ENCODE assay signal across 29 cellular contexts in the genomic region with DNA sequence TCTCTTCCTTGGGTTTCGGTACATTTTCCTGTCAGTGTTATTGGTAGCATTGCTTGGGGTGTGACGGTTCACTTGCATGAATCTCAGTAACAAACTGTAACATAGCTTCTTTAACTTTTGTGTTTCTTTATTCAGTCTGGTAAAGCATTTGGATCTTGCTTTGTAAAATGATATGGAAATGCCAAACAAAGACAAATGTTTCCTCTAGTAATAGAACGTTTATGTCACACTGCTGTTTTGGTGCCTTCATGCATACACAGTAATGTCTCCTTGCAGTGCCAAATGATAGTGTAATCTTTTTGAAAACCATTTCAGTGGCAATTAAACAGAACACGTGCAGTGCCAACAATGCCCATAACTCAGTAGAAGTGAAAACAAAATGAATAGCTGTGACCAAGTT.
"Had no signal": no experiment of that assay in that cellular context is flagged by ENCODE, and none has a peak within 500 bp of the region (broad histone marks: within the 10 kb centered on the region; RNA-seq: fewer than 3 reads in every experiment).

No MANE protein-coding gene starts in this region.

- H3K4me1 ChIP-seq: SJCRH30 had no signal

- H3K36me3 Mint-ChIP-seq: activated naive CD4-positive, alpha-beta T cell treated with anti-CD3 and anti-CD28 coated beads, Interleukin-2, amount 50 U/mL, for 24 hours; activated naive CD8-positive, alpha-beta T cell treated with anti-CD3 and anti-CD28 coated beads, Interleukin-2, amount 10 ng/mL, durations not matched to agents 7 days and 5 days had no signal

- DNase-seq: activated CD4-positive, alpha-beta memory T cell treated with anti-CD3 and anti-CD28 coated beads, Interleukin-2, amount 10 ng/mL, durations not matched to agents 7 days and 5 days; activated CD4-positive, alpha-beta T cell treated with anti-CD3 and anti-CD28 coated beads for 1 hour; activated CD4-positive, alpha-beta T cell treated with anti-CD3 and anti-CD28 coated beads for 48 hours; activated CD4-positive, CD25-positive, alpha-beta regulatory T cell; activated CD8-positive, alpha-beta memory T cell treated with anti-CD3 and anti-CD28 coated beads for 24 hours; activated gamma-delta T cell; activated naive CD4-positive, alpha-beta T cell treated with Interleukin-2 at 50 U/mL for 16 hours; activated naive CD8-positive, alpha-beta T cell treated with anti-CD3 and anti-CD28 coated beads, Interleukin-2, amount 10 ng/mL, durations not matched to agents 7 days and 5 days; activated T-cell treated with anti-CD3 and anti-CD28 coated beads, Interleukin-2, amount 50 U/mL, for 1 hour; body of pancreas; central memory CD4-positive, alpha-beta T cell; IMR-90; NCI-H1092 treated with DMSO at 0.1 percent for 48 hours; NCI-H146; NCI-H1930; NCI-H2107; NCI-H2171; NCI-H510A; NCI-H526; NCI-H774; SHP77; SJCRH30; T1000; WERI-Rb-1 had no signal

- H3K27ac ChIP-seq: body of pancreas, SJCRH30, SK-N-MC, WERI-Rb-1 had no signal

- H3K9me3 Mint-ChIP-seq: activated CD4-positive, alpha-beta memory T cell treated with anti-CD3 and anti-CD28 coated beads, Interleukin-2, amount 10 ng/mL, durations not matched to agents 7 days and 5 days; activated naive CD4-positive, alpha-beta T cell treated with anti-CD3 and anti-CD28 coated beads, Interleukin-2, amount 50 U/mL, for 24 hours; activated naive CD8-positive, alpha-beta T cell treated with anti-CD3 and anti-CD28 coated beads, Interleukin-2, amount 10 ng/mL, durations not matched to agents 7 days and 5 days; activated T-helper 2 cell treated with anti-CD3 and anti-CD28 coated beads, Interferon-gamma antibody, Interleukin-2, Interleukin-4, amounts not matched to agents 10 μg/mL and 5 μg/mL and 100 μg/mL, durations not matched to agents 14 hours and 24 hours and 36 hours had no signal

- H3K4me3 ChIP-seq: body of pancreas, K562, SJCRH30, SK-N-MC had no signal

- H3K36me3 ChIP-seq: SJCRH30, WERI-Rb-1 had no signal

- H3K4me3 Mint-ChIP-seq: activated CD4-positive, alpha-beta memory T cell treated with anti-CD3 and anti-CD28 coated beads, Interleukin-2, amount 10 ng/mL, durations not matched to agents 7 days and 5 days; activated naive CD4-positive, alpha-beta T cell treated with anti-CD3 and anti-CD28 coated beads, Interleukin-2, amount 50 U/mL, for 24 hours; activated naive CD8-positive, alpha-beta T cell treated with anti-CD3 and anti-CD28 coated beads, Interleukin-2, amount 10 ng/mL, durations not matched to agents 7 days and 5 days had no signal

- ATAC-seq: body of pancreas, K562, Panc1 had no signal

- H3K27ac Mint-ChIP-seq: activated CD4-positive, alpha-beta memory T cell treated with anti-CD3 and anti-CD28 coated beads, Interleukin-2, amount 10 ng/mL, durations not matched to agents 7 days and 5 days; activated naive CD4-positive, alpha-beta T cell treated with anti-CD3 and anti-CD28 coated beads, Interleukin-2, amount 50 U/mL, for 24 hours; activated naive CD8-positive, alpha-beta T cell treated with anti-CD3 and anti-CD28 coated beads, Interleukin-2, amount 10 ng/mL, durations not matched to agents 7 days and 5 days; activated T-helper 2 cell treated with anti-CD3 and anti-CD28 coated beads, Interferon-gamma antibody, Interleukin-2, Interleukin-4, amounts not matched to agents 10 μg/mL and 5 μg/mL and 100 μg/mL, durations not matched to agents 14 hours and 24 hours and 36 hours had no signal

- H3K9me3 ChIP-seq: body of pancreas, SJCRH30 had no signal

- H3K27me3 ChIP-seq: body of pancreas, SJCRH30 had no signal
